ENCODE assay signal across 23 cellular contexts in genomic region chr5:90395005-90395404, GRCh38. TPM values are rescaled to one million over a fixed set of nuclear protein-coding genes. Genes with fewer than 3 reads are reported as not detected.
DNase-seq lines count a peak whose midpoint lies in the region; ATAC-seq, FAIRE-seq and TF ChIP-seq lines count a peak whose summit lies in the region.
"Had no signal": no experiment of that assay in that cellular context is flagged by ENCODE, and none has a peak within 500 bp of the region (broad histone marks: within the 10 kb centered on the region; RNA-seq: fewer than 3 reads in every experiment).

No MANE protein-coding gene starts in this region.

- no peak for TF ChIP-seq RAD21 in Ishikawa (IDR thresholded peaks at IDR 0.05; ENCODE audit: low read depth)

- no peak overlapping the region for H3K4me3 ChIP-seq in pancreas
- H3K4me3 ChIP-seq: BLaER1, GM23338, HAP-1 had no signal

- TF ChIP-seq CTCF in D721Med (IDR thresholded peaks at IDR 0.05; ENCODE audit: insufficient read depth, missing control alignments) (no peak), pancreas (IDR thresholded peaks at IDR 0.05) (no peak)

- TF ChIP-seq EP300 in Ishikawa (IDR thresholded peaks at IDR 0.05; ENCODE audit: borderline replicate concordance) = no peak

- FAIRE-seq in A204.1 (lab: Jason Lieb, UNC) (peak; percentile 34), D721Med (lab: Jason Lieb, UNC) (peak; percentile 44), pancreas (lab: Jason Lieb, UNC) (peak; percentile 32)
- FAIRE-seq: GM12891, GM19239, H54 had no signal

- no peaks in the 10 kb centered on the region for H3K27me3 ChIP-seq in pancreas
- H3K27me3 ChIP-seq: BLaER1 had no signal

- in situ Hi-C loops in KBM-7 (cut with MboI; ENCODE audit: low pct_unique_long_range_greater_than_20kb, low sequenced_read_pairs) = no loop called here

- ATAC-seq in pancreas (no peak), GM18511 (IDR thresholded peaks at IDR 0.05; ENCODE audit: unreplicated experiment) (no peak), GM19463 (IDR thresholded peaks at IDR 0.05; ENCODE audit: unreplicated experiment) (no peak)
- ATAC-seq: CD8-positive, alpha-beta T cell; GM23338 had no signal

- 94 to 95% methylated on average over 2 of the region's 2 CpGs for WGBS in pancreas, 2 donors

- H3K27ac ChIP-seq in pancreas = no peak overlapping the region
- H3K27ac ChIP-seq: BLaER1, C4-2B had no signal

- H3K9me3 ChIP-seq in pancreas = no peaks in the 10 kb centered on the region
- H3K9me3 ChIP-seq: BLaER1, Caco-2, HAP-1 had no signal

- H3K4me1 ChIP-seq in pancreas = no peaks in the 10 kb centered on the region
- H3K4me1 ChIP-seq: BLaER1, Caco-2, HAP-1 had no signal

- peaks cover 0 to 7% (median 0%) of the 10 kb centered on the region in 3 donors for H3K36me3 ChIP-seq in pancreas

- DNase-seq in D721Med (ENCODE audit: insufficient read length, low spot score) (no peak), pancreas (no peak), KBM-7 (no peak)
- DNase-seq: 8988T; Caco-2; CD4-positive, CD25-positive, alpha-beta regulatory T cell; CD8-positive, alpha-beta T cell; DMS 273 treated with DMSO at 0.1 percent for 48 hours; DMS79; EL; GF-D8; HFFc6 had no signal

- intact Hi-C loops in pancreas (cut with DNase I) = no loop called here

TF ChIP-seq in Ishikawa, 13 proteins besides CTCF, POLR2A, EP300 and RAD21:
- TF ChIP-seq CEBPB (IDR thresholded peaks at IDR 0.05) (peak; percentile 53; the same call in 1 of the 2 replicates), YY1 (IDR thresholded peaks at IDR 0.05; ENCODE audit: low read depth) (no peak), TAF1 (IDR thresholded peaks at IDR 0.05; ENCODE audit: low read depth) (no peak), TCF12 (IDR thresholded peaks at IDR 0.05; ENCODE audit: low read depth) (no peak), CREB1 (IDR thresholded peaks at IDR 0.05; ENCODE audit: low read depth) (no peak)
- TF ChIP-seq, protein P1, sequence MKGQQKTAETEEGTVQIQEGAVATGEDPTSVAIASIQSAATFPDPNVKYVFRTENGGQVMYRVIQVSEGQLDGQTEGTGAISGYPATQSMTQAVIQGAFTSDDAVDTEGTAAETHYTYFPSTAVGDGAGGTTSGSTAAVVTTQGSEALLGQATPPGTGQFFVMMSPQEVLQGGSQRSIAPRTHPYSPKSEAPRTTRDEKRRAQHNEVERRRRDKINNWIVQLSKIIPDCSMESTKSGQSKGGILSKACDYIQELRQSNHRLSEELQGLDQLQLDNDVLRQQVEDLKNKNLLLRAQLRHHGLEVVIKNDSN (IDR thresholded peaks at IDR 0.05) = no peak

RNA-seq across cellular contexts. Expression of gene CETN3, which starts 14.6 kb away (rescaled TPM):
- total RNA-seq in pancreas = 10 to 100 TPM in 1 of 6 donors, 1 to 10 TPM in 5; 3.3 to 10.0 (median 5.0) TPM
- polyA plus RNA-seq in pancreas = 1 to 10 TPM; 5.6 to 9.7 TPM
